ENCODE assay signal across 8 cellular contexts in genomic region chr3:129316121-129317013, GRCh38. TPM values are rescaled to one million over a fixed set of nuclear protein-coding genes. Genes with fewer than 3 reads are reported as not detected.
DNase-seq lines count a peak whose midpoint lies in the region; ATAC-seq and TF ChIP-seq lines count a peak whose summit lies in the region.

No MANE protein-coding gene starts in this region.

- H3K27ac ChIP-seq in A673 (ENCODE audit: low read depth, low read length, poor library complexity, severe bottlenecking) (peak overlapping the region; percentile 88), OCI-LY3 (ENCODE audit: low read length) (no peak overlapping the region), epithelial cell of prostate (peak overlapping the region; percentile 48), mucosa of rectum (ENCODE audit: low read depth in 2 of 2, low read length in 2 of 2) (peak overlapping the region; percentile 81 to 84)

- H2AFZ ChIP-seq in OCI-LY3 (ENCODE audit: low read depth, low read length), result peak overlapping the region; percentile 91

- H3K27me3 ChIP-seq in A673 (replicated peaks; ENCODE audit: insufficient read depth, low read depth, low read length, poor library complexity), result no peaks in the 10 kb centered on the region
- peaks cover 42% of the 10 kb centered on the region for H3K27me3 ChIP-seq in OCI-LY3 (ENCODE audit: low read depth, low read length)
- no peaks in the 10 kb centered on the region for H3K27me3 ChIP-seq in mucosa of rectum (ENCODE audit: control insufficient read depth in 2 of 2, insufficient read depth in 2 of 2, low read length in 2 of 2)

- CTCF ChIA-PET in A673 (lab: Charles Lee), result interaction anchor here (0.7 to 1.8 kb wide), 2 partner anchors 100 to 347 kb away, joined by 4 to 20 read pairs; no protein-coding TSS in a partner anchor

- H3K4me3 ChIP-seq in A673 (ENCODE audit: low read depth, low read length, poor library complexity, severe bottlenecking), result peak overlapping the region; percentile 98
- peak overlapping the region; percentile 92 for H3K4me3 ChIP-seq in OCI-LY3 (ENCODE audit: low read length)
- H3K4me3 ChIP-seq in mucosa of rectum (ENCODE audit: low read length in 2 of 2), result peak overlapping the region; percentile 76 to 83

- TF ChIP-seq CTCF in A673 (conservative IDR thresholded peaks at IDR 0.05; ENCODE audit: low read depth, low read length) (peak; percentile 84), OCI-LY3 (IDR thresholded peaks at IDR 0.05; ENCODE audit: low read depth, low read length) (peak; percentile 79)

- peak; percentile 99 for TF ChIP-seq POLR2A in GM18505 (IDR thresholded peaks at IDR 0.05; ENCODE audit: borderline replicate concordance, extremely low read depth, insufficient read depth, insufficient read length)

- intact Hi-C loops in A673 (cut with micrococcal nuclease; ENCODE audit: unreplicated experiment), result no loop called here

- peak overlapping the region; percentile 64 for H3K9ac ChIP-seq in OCI-LY3 (ENCODE audit: low read length)
- H3K9ac ChIP-seq in mucosa of rectum (ENCODE audit: low read depth in 1 of 2, low read length in 2 of 2), result peak overlapping the region; percentile 68 to 86

- H3K79me2 ChIP-seq in OCI-LY3 (ENCODE audit: low read length), result no peaks in the 10 kb centered on the region

- H3K36me3 ChIP-seq in A673 (ENCODE audit: insufficient read depth, low read length, poor library complexity, severe bottlenecking) (no peaks in the 10 kb centered on the region), OCI-LY3 (replicated peaks; ENCODE audit: low read depth, low read length) (no peaks in the 10 kb centered on the region), mucosa of rectum (ENCODE audit: control insufficient read depth in 2 of 2, insufficient read depth in 2 of 2, low read length in 2 of 2) (no peaks in the 10 kb centered on the region)

- no peak for ATAC-seq in GM18505 (IDR thresholded peaks at IDR 0.05; ENCODE audit: unreplicated experiment)

- no TSS peak for BruUV-seq in A673 (replicated peaks; lab: Mats Ljungman, UMichigan)

- POLR2A ChIA-PET in A673 (lab: Charles Lee; ENCODE audit: low non-redundant PET), result interaction anchor here (0.6 to 0.8 kb wide), 2 partner anchors 277 to 574 kb away, joined by 3 to 4 read pairs; no protein-coding TSS in a partner anchor

- H3K4me1 ChIP-seq in A673 (ENCODE audit: insufficient read depth, low read length, poor library complexity, severe bottlenecking) (peaks cover 11% of the 10 kb centered on the region), OCI-LY3 (ENCODE audit: low read length) (no peaks in the 10 kb centered on the region; the same call in 1 of the 2 replicates), mucosa of rectum (ENCODE audit: control insufficient read depth in 2 of 2, insufficient read depth in 2 of 2, low read length in 2 of 2) (peaks cover 16 to 17% of the 10 kb centered on the region in 2 donors)

- H4K20me1 ChIP-seq in OCI-LY3 (ENCODE audit: insufficient read depth, low read length), result no peaks in the 10 kb centered on the region; the same call in 1 of the 2 replicates

- H3K4me2 ChIP-seq in OCI-LY3 (ENCODE audit: low read length), result peak overlapping the region; percentile 75

- H3K9me3 ChIP-seq in A673 (ENCODE audit: low read depth, low read length, poor library complexity, severe bottlenecking) (no peaks in the 10 kb centered on the region), OCI-LY3 (ENCODE audit: insufficient read depth, low read length) (no peaks in the 10 kb centered on the region), mucosa of rectum (ENCODE audit: control insufficient read depth in 2 of 2, low read length in 2 of 2) (no peaks in the 10 kb centered on the region)

- DNase-seq in A673 (ENCODE audit: low spot score) (peak; percentile 88), HS-5 (ENCODE audit: low read depth) (peak; percentile 49), activated T-cell treated with anti-CD3 and anti-CD28 coated beads for 4 hours (peak; percentile 95), epithelial cell of prostate (ENCODE audit: low read depth, low spot score) (no peak)
- DNase-seq in stimulated activated CD8-positive, alpha-beta memory T cell treated with anti-CD3 and anti-CD28 coated beads, Interleukin-4, amount 100 ng/mL, for 48 hours, result peak; percentile 98

RNA-seq across cellular contexts. Expression of gene HMCES, which starts 37.7 kb away (rescaled TPM):
- 46.3 and 52.2 TPM in 2 replicates for total RNA-seq in A673 (2021)
